In the genomic region with DNA sequence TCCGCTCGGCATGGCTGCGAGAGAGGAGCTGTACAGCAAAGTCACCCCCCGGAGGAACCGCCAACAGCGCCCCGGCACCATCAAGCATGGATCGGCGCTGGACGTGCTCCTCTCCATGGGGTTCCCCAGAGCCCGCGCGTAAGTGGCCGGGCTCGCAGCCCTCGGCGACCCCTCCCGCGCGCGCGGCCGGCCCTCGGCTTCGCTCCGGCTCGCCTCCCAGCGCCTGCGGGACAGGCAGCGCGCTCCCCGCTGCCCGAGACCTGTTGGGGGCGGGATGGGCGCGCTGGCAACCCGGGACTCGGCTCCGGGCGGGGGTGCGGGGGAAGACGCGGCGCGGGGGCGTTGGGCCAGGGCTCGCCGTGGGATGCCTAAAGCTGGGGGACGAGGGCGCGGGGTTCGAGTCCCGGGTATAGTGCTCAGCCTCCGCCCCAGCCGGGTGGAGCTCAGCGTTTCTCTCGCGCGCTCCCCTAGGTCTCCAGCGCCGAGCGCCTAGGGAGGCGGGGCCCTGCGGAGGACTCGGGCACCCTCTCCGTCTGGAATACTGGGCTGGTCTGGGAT, we compare ENCODE assay signal across 8 cellular contexts. TPM values are rescaled to one million over a fixed set of nuclear protein-coding genes. Genes with fewer than 3 reads are reported as not detected.
DNase-seq lines count a peak whose midpoint lies in the region; ATAC-seq and TF ChIP-seq lines count a peak whose summit lies in the region.

No MANE protein-coding gene starts in this region.

- no peak overlapping the region for H4K91ac ChIP-seq in H9 (ENCODE audit: insufficient read length, low read depth, low read length)

- peaks cover 0 to 5% (median 2%) of the 10 kb centered on the region in 3 experiments; a peak in 3 of 7 replicates for H3K36me3 Mint-ChIP-seq in H9 (ENCODE audit: insufficient read depth in 1 of 3, low read depth in 3 of 3)
- H3K36me3 Mint-ChIP-seq in activated CD4-positive, alpha-beta T cell treated with anti-CD3 and anti-CD28 coated beads, Interleukin-2, amount 10 ng/mL, durations not matched to agents 7 days and 5 days (ENCODE audit: low read depth) = no peaks in the 10 kb centered on the region

- no peak overlapping the region for H2AK5ac ChIP-seq in H9 (ENCODE audit: insufficient read length, low read length)

- H4K5ac ChIP-seq in H9 (ENCODE audit: insufficient read length, low read depth, low read length) = no peak overlapping the region

- H3K4me1 ChIP-seq in H9 (ENCODE audit: insufficient read depth, low read length) = 0 out of 2 replicates have a peak, but pooled peaks cover 3% of the 10 kb centered on the region
- peaks cover 57% of the 10 kb centered on the region for H3K4me1 ChIP-seq in Loucy (ENCODE audit: insufficient read depth, low read length, poor library complexity, severe bottlenecking)
- H3K4me1 ChIP-seq in lung (ENCODE audit: control insufficient read depth in 2 of 2, insufficient read depth in 2 of 2, low read length in 2 of 2) = peaks cover 0 to 9% of the 10 kb centered on the region in 2 donors

- no peak overlapping the region for H2BK15ac ChIP-seq in H9 (ENCODE audit: low read depth, low read length)

- no peak overlapping the region for H4K8ac ChIP-seq in H9 (replicated peaks; ENCODE audit: insufficient read length, low read depth, low read length)

- H3K14ac ChIP-seq in H9 (ENCODE audit: insufficient read depth, low read length) = no peak overlapping the region

- no peaks in the 10 kb centered on the region for H3K79me2 ChIP-seq in H9 (ENCODE audit: insufficient read depth, low read length)
- peaks cover 72% of the 10 kb centered on the region for H3K79me2 ChIP-seq in Loucy (ENCODE audit: insufficient read depth, low read length)

- no peak overlapping the region for H3K23ac ChIP-seq in H9 (ENCODE audit: insufficient read length, low read depth, low read length)

- H3K4me3 Mint-ChIP-seq in H9 = peak overlapping the region; percentile 80 to 97
- peak overlapping the region; percentile 89 for H3K4me3 Mint-ChIP-seq in activated CD4-positive, alpha-beta T cell treated with anti-CD3 and anti-CD28 coated beads, Interleukin-2, amount 10 ng/mL, durations not matched to agents 7 days and 5 days

- WGBS in H9 (ENCODE audit: extremely low coverage, insufficient read length, low lambda C conversion rate) = no CpG with 5 or more reads among the region's 66 CpGs
- WGBS in lung, 2 donors = 0 to 1% methylated on average over 61 to 66 of the region's 66 CpGs

- H3K27ac ChIP-seq in H9 (ENCODE audit: insufficient read length, low read depth, low read length) (no peak overlapping the region), coronary artery (peak overlapping the region; percentile 73 to 87), lung (ENCODE audit: low read depth in 1 of 2, low read length in 1 of 2) (peak overlapping the region; percentile 80 to 94)

- no peaks in the 10 kb centered on the region for H3K79me1 ChIP-seq in H9 (ENCODE audit: insufficient read depth, low read depth, low read length, poor library complexity, severe bottlenecking)

- H4K20me1 ChIP-seq in H9 (ENCODE audit: control insufficient read depth, insufficient read depth, insufficient read length) = no peaks in the 10 kb centered on the region
- peaks cover 43% of the 10 kb centered on the region for H4K20me1 ChIP-seq in Loucy (ENCODE audit: insufficient read depth, low read length, poor library complexity, severe bottlenecking)

- H3K9ac ChIP-seq in H9 (ENCODE audit: extremely low read depth, insufficient read length, low read length) = no peak overlapping the region
- peak overlapping the region; percentile 96 for H3K9ac ChIP-seq in Loucy (ENCODE audit: low read depth, low read length, poor library complexity, severe bottlenecking)

- H3K4me1 Mint-ChIP-seq in H9 = peaks cover 12% of the 10 kb centered on the region in 2 experiments
- H3K4me1 Mint-ChIP-seq in activated CD4-positive, alpha-beta T cell treated with anti-CD3 and anti-CD28 coated beads, Interleukin-2, amount 10 ng/mL, durations not matched to agents 7 days and 5 days = peaks cover 17% of the 10 kb centered on the region

- no peaks in the 10 kb centered on the region for H3K36me3 ChIP-seq in GM06990 (ENCODE audit: control insufficient read depth, insufficient read depth, low read length)
- H3K36me3 ChIP-seq in Loucy (ENCODE audit: insufficient read depth, low read length) = no peaks in the 10 kb centered on the region
- no peaks in the 10 kb centered on the region for H3K36me3 ChIP-seq in lung (ENCODE audit: control insufficient read depth in 2 of 2, insufficient read depth in 2 of 2, low read length in 2 of 2)

- DNase-seq in GM06990 (ENCODE audit: extremely low read depth, insufficient read length) (no peak), H9 (peak; percentile 54), coronary artery (ENCODE audit: low spot score) (peak; percentile 78), lung (ENCODE audit: low spot score) (peak; percentile 33)
- DNase-seq in activated CD4-positive, alpha-beta T cell treated with anti-CD3 and anti-CD28 coated beads, Interleukin-2, amount 10 ng/mL, durations not matched to agents 7 days and 5 days = peak; percentile 35
- peak; percentile 8 for DNase-seq in stimulated activated CD8-positive, alpha-beta memory T cell treated with anti-CD3 and anti-CD28 coated beads, Interleukin-12 subunit alpha, Interleukin-12 subunit beta, amount 100 ng/mL, for 24 hours (ENCODE audit: extremely low read depth)

- TF ChIP-seq CTCF in GM06990 (IDR thresholded peaks at IDR 0.05; ENCODE audit: insufficient read depth, low read length, poor library complexity, severe bottlenecking) (no peak), H9 (conservative IDR thresholded peaks at IDR 0.05) (no peak), Loucy (conservative IDR thresholded peaks at IDR 0.05; ENCODE audit: low read length) (no peak), coronary artery (IDR thresholded peaks at IDR 0.05) (no peak), lung (IDR thresholded peaks at IDR 0.05; ENCODE audit: control extremely low read depth, extremely low read depth) (no peak)

- H3K23me2 ChIP-seq in H9 (ENCODE audit: insufficient read length, low read depth, low read length, poor library complexity, severe bottlenecking) = no peaks in the 10 kb centered on the region

- H2BK20ac ChIP-seq in H9 (ENCODE audit: low read depth, low read length, poor library complexity, severe bottlenecking) = no peak overlapping the region

- H3K56ac ChIP-seq in H9 (ENCODE audit: insufficient read length, low read depth, low read length) = no peak overlapping the region

- POLR2A ChIA-PET in activated CD4-positive, alpha-beta T cell treated with anti-CD3 and anti-CD28 coated beads, Interleukin-2, amount 10 ng/mL, durations not matched to agents 7 days and 5 days (lab: Charles Lee) = no interaction called here

- peaks cover 0 to 4% of the 10 kb centered on the region in 2 experiments; a peak in 2 of 5 replicates for H3K9me3 Mint-ChIP-seq in H9
- no peaks in the 10 kb centered on the region for H3K9me3 Mint-ChIP-seq in activated CD4-positive, alpha-beta T cell treated with anti-CD3 and anti-CD28 coated beads, Interleukin-2, amount 10 ng/mL, durations not matched to agents 7 days and 5 days

- H3K4ac ChIP-seq in H9 (ENCODE audit: low read depth, low read length) = no peak overlapping the region

- H3K4me3 ChIP-seq in GM06990 (replicated peaks; ENCODE audit: low read depth, low read length) (peak overlapping the region; percentile 75), Loucy (ENCODE audit: low read length, poor library complexity, severe bottlenecking) (peak overlapping the region; percentile 89), coronary artery (peak overlapping the region; percentile 79), lung (peak overlapping the region; percentile 74)

- no peaks in the 10 kb centered on the region for H3K9me2 ChIP-seq in Loucy (replicated peaks; ENCODE audit: low read depth, low read length)

- H2AFZ ChIP-seq in H9 (ENCODE audit: low read length) (no peak overlapping the region), Loucy (ENCODE audit: low read length) (peak overlapping the region; percentile 40)

- CTCF ChIA-PET in activated CD4-positive, alpha-beta T cell treated with anti-CD3 and anti-CD28 coated beads, Interleukin-2, amount 10 ng/mL, durations not matched to agents 7 days and 5 days (lab: Charles Lee) = interaction anchor here (0.6 to 2.9 kb wide), 20 partner anchors 9 to 1465 kb away, joined by 3 to 34 read pairs (median 4); no protein-coding TSS in a partner anchor

- no peak overlapping the region for H2BK5ac ChIP-seq in H9 (ENCODE audit: insufficient read length, low read length)

- H3K27me3 Mint-ChIP-seq in H9 (ENCODE audit: low read depth) = peaks cover 47% of the 10 kb centered on the region
- H3K27me3 Mint-ChIP-seq in activated CD4-positive, alpha-beta T cell treated with anti-CD3 and anti-CD28 coated beads, Interleukin-2, amount 10 ng/mL, durations not matched to agents 7 days and 5 days = peaks cover 44% of the 10 kb centered on the region

- no peak overlapping the region for H3T11ph ChIP-seq in H9 (ENCODE audit: low read length)

- no peak overlapping the region for H2BK12ac ChIP-seq in H9 (ENCODE audit: insufficient read length, low read depth, low read length)

- H3F3A ChIP-seq in Loucy (ENCODE audit: low read depth) = no peaks in the 10 kb centered on the region

- H3K27ac Mint-ChIP-seq in H9 = peak overlapping the region in 1 of 3 experiments; percentile 73; a peak in 1 of 7 replicates
- peak overlapping the region; percentile 82 for H3K27ac Mint-ChIP-seq in activated CD4-positive, alpha-beta T cell treated with anti-CD3 and anti-CD28 coated beads, Interleukin-2, amount 10 ng/mL, durations not matched to agents 7 days and 5 days

- peaks cover 6% of the 10 kb centered on the region for H3K27me3 ChIP-seq in GM06990 (replicated peaks; ENCODE audit: control insufficient read depth, insufficient read depth, low read length)
- H3K27me3 ChIP-seq in H9 (ENCODE audit: insufficient read depth, low read length) = peaks cover 9% of the 10 kb centered on the region; the same call in 1 of the 2 replicates
- peaks cover 10% of the 10 kb centered on the region for H3K27me3 ChIP-seq in Loucy (ENCODE audit: insufficient read depth, low read length, poor library complexity, severe bottlenecking)
- no peaks in the 10 kb centered on the region for H3K27me3 ChIP-seq in lung (ENCODE audit: control insufficient read depth, insufficient read depth)

- peak; percentile 74 for ATAC-seq in lung (ENCODE audit: insufficient read depth, low FRiP score)
- ATAC-seq in GM18520 (IDR thresholded peaks at IDR 0.05; ENCODE audit: unreplicated experiment) = no peak

- no peak overlapping the region for H3K18ac ChIP-seq in H9 (ENCODE audit: insufficient read length, low read depth, low read length)

- no peak overlapping the region for H2BK120ac ChIP-seq in H9 (ENCODE audit: low read depth, low read length, poor library complexity, severe bottlenecking)

- peak overlapping the region; percentile 71 for H3K4me2 ChIP-seq in H9 (ENCODE audit: insufficient read depth, insufficient read length, low read length)
- H3K4me2 ChIP-seq in Loucy (ENCODE audit: low read depth, low read length, poor library complexity, severe bottlenecking) = peak overlapping the region; percentile 78

- H3K9me3 ChIP-seq in H9 (ENCODE audit: control insufficient read depth, low read depth, low read length) (no peaks in the 10 kb centered on the region), Loucy (ENCODE audit: insufficient read depth, low read depth, low read length) (no peaks in the 10 kb centered on the region), lung (ENCODE audit: control insufficient read depth in 2 of 2, insufficient read depth in 1 of 2, low read length in 1 of 2) (no peaks in the 10 kb centered on the region)

RNA-seq across cellular contexts. Expression of a gene that starts 0.6 kb away (rescaled TPM):
- total RNA-seq in H9 (2021) (7.1 and 8.0 TPM in 2 replicates), lung (10 to 100 TPM in 1 of 2 donors, 1 to 10 TPM in 1; 9.6 to 51.2 TPM)
- 10 to 100 TPM; 15.2 to 15.8 TPM for total RNA-seq in activated CD4-positive, alpha-beta T cell treated with anti-CD3 and anti-CD28 coated beads, Interleukin-2, amount 10 ng/mL, durations not matched to agents 7 days and 5 days
- polyA plus RNA-seq in lung = 10 to 100 TPM in 1 of 2 donors, 1 to 10 TPM in 1; 5.8 to 15.1 TPM
